Comparison of ENCODE assay signal across 2 cellular contexts in the genomic region with DNA sequence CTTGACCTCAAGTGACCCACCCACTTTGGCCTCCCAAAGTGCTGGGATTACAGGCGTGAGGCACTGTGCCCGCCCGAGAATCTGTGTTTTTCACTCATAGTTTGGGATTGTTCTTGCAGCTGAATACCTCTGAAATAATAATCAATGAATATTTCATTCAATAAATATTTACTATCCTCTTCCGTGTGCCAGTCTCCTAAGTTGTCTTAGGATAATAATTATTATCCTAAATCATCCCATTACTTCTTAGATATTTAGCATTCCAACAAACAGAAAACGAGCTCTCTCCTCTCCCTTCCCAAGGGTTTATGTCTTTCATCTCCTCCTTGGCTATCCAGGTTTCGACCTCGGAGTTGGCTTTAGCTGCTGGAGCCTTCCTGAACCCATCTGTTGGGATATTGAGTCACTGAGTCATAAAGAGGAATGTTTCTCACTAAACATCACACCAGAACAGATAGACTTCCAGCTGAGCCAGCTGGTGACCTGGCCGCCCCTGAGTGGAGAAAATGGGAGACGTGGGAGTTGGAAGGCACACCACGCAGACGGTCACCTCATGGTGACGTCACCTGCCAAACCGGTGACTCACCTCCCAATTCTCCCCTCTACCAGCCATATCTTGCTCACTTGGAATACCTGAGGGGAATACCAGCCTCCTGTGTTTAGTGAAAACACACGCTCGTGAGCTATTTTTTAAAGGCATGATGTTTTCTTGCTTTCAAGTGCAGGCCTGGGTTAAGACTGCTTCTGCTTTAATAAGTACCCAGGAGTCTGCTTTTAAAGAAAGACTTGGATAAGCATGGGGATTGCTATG.
A peak's percentile ranks its signal among the peaks of the same experiment; 100 is the strongest.
TF ChIP-seq lines count a peak whose summit lies in the region.

No MANE protein-coding gene starts in this region.

TF ChIP-seq in K562, 482 proteins besides CTCF, POLR2A, EP300 and RAD21 (continued from another document and continues in another):
- TF ChIP-seq, protein P1, sequence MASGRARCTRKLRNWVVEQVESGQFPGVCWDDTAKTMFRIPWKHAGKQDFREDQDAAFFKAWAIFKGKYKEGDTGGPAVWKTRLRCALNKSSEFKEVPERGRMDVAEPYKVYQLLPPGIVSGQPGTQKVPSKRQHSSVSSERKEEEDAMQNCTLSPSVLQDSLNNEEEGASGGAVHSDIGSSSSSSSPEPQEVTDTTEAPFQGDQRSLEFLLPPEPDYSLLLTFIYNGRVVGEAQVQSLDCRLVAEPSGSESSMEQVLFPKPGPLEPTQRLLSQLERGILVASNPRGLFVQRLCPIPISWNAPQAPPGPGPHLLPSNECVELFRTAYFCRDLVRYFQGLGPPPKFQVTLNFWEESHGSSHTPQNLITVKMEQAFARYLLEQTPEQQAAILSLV (tag; IDR thresholded peaks at IDR 0.05) = 0 out of 2 replicates have a peak, but pooled peaks have one; percentile 30
- TF ChIP-seq ZBTB7A (IDR thresholded peaks at IDR 0.05; ENCODE audit: borderline replicate concordance, control insufficient read depth, low read depth, low read length) (no peak), ZBED1 (IDR thresholded peaks at IDR 0.05) (0 out of 2 replicates have a peak, but pooled peaks have one; percentile 46), ZNF165 (CRISPR knock-in tag; IDR thresholded peaks at IDR 0.05; ENCODE audit: borderline replicate concordance) (no peak), ZNF778 (CRISPR knock-in tag; IDR thresholded peaks at IDR 0.05) (no peak), CEBPG (CRISPR knock-in tag; IDR thresholded peaks at IDR 0.05) (peak; percentile 62), CEBPG (tag; conservative IDR thresholded peaks at IDR 0.05 in 1 of 2, IDR thresholded peaks at IDR 0.05 in 1 of 2) (no peak; a peak in 1 of 4 replicates), ELF4 (CRISPR knock-in tag; IDR thresholded peaks at IDR 0.05) (no peak), ZNF695 (CRISPR knock-in tag; IDR thresholded peaks at IDR 0.05) (no peak), SLC30A9 (CRISPR knock-in tag; IDR thresholded peaks at IDR 0.05) (no peak), TEAD4 (IDR thresholded peaks at IDR 0.05; ENCODE audit: low read length) (peak; percentile 91), TEAD4 (CRISPR knock-in tag; IDR thresholded peaks at IDR 0.05; ENCODE audit: borderline replicate concordance) (no peak), ETV6 (IDR thresholded peaks at IDR 0.05; ENCODE audit: borderline replicate concordance in 1 of 2, low read depth in 2 of 2, low read length in 1 of 2) (no peak), ETV6 (CRISPR knock-in tag; IDR thresholded peaks at IDR 0.05; ENCODE audit: borderline replicate concordance) (no peak), FOSL1 (tag; conservative IDR thresholded peaks at IDR 0.05) (peak; percentile 99), MAFK (IDR thresholded peaks at IDR 0.05; ENCODE audit: low read length) (peak; percentile 10; the same call in 1 of the 2 replicates), PHTF2 (CRISPR knock-in tag; IDR thresholded peaks at IDR 0.05) (no peak), ZC3H11A (IDR thresholded peaks at IDR 0.05; ENCODE audit: low read depth, low read length) (no peak), KLF16 (IDR thresholded peaks at IDR 0.05) (peak; percentile 82; the same call in 1 of the 2 replicates), GTF2F1 (IDR thresholded peaks at IDR 0.05; ENCODE audit: low read depth, low read length) (no peak), BCOR (IDR thresholded peaks at IDR 0.05) (peak; percentile 60), HEY1 (CRISPR knock-in tag; IDR thresholded peaks at IDR 0.05; ENCODE audit: borderline replicate concordance) (no peak)
- TF ChIP-seq, protein P2, sequence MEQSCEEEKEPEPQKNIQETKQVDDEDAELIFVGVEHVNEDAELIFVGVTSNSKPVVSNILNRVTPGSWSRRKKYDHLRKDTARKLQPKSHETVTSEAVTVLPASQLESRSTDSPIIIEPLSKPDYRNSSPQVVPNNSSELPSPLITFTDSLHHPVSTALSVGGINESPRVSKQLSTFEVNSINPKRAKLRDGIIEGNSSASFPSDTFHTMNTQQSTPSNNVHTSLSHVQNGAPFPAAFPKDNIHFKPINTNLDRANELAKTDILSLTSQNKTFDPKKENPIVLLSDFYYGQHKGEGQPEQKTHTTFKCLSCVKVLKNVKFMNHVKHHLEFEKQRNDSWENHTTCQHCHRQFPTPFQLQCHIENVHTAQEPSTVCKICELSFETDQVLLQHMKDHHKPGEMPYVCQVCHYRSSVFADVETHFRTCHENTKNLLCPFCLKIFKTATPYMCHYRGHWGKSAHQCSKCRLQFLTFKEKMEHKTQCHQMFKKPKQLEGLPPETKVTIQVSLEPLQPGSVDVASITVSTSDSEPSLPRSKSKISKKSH (CRISPR knock-in tag; IDR thresholded peaks at IDR 0.05) = no peak
- TF ChIP-seq, protein P3, sequence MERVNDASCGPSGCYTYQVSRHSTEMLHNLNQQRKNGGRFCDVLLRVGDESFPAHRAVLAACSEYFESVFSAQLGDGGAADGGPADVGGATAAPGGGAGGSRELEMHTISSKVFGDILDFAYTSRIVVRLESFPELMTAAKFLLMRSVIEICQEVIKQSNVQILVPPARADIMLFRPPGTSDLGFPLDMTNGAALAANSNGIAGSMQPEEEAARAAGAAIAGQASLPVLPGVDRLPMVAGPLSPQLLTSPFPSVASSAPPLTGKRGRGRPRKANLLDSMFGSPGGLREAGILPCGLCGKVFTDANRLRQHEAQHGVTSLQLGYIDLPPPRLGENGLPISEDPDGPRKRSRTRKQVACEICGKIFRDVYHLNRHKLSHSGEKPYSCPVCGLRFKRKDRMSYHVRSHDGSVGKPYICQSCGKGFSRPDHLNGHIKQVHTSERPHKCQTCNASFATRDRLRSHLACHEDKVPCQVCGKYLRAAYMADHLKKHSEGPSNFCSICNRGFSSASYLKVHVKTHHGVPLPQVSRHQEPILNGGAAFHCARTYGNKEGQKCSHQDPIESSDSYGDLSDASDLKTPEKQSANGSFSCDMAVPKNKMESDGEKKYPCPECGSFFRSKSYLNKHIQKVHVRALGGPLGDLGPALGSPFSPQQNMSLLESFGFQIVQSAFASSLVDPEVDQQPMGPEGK (CRISPR knock-in tag; IDR thresholded peaks at IDR 0.05; ENCODE audit: borderline replicate concordance) = no peak
- TF ChIP-seq, protein P4, sequence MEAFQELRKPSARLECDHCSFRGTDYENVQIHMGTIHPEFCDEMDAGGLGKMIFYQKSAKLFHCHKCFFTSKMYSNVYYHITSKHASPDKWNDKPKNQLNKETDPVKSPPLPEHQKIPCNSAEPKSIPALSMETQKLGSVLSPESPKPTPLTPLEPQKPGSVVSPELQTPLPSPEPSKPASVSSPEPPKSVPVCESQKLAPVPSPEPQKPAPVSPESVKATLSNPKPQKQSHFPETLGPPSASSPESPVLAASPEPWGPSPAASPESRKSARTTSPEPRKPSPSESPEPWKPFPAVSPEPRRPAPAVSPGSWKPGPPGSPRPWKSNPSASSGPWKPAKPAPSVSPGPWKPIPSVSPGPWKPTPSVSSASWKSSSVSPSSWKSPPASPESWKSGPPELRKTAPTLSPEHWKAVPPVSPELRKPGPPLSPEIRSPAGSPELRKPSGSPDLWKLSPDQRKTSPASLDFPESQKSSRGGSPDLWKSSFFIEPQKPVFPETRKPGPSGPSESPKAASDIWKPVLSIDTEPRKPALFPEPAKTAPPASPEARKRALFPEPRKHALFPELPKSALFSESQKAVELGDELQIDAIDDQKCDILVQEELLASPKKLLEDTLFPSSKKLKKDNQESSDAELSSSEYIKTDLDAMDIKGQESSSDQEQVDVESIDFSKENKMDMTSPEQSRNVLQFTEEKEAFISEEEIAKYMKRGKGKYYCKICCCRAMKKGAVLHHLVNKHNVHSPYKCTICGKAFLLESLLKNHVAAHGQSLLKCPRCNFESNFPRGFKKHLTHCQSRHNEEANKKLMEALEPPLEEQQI (IDR thresholded peaks at IDR 0.05) = no peak

TF ChIP-seq in HepG2, 621 proteins besides CTCF, POLR2A, EP300 and RAD21 (continued from another document):
- TF ChIP-seq, protein P5, sequence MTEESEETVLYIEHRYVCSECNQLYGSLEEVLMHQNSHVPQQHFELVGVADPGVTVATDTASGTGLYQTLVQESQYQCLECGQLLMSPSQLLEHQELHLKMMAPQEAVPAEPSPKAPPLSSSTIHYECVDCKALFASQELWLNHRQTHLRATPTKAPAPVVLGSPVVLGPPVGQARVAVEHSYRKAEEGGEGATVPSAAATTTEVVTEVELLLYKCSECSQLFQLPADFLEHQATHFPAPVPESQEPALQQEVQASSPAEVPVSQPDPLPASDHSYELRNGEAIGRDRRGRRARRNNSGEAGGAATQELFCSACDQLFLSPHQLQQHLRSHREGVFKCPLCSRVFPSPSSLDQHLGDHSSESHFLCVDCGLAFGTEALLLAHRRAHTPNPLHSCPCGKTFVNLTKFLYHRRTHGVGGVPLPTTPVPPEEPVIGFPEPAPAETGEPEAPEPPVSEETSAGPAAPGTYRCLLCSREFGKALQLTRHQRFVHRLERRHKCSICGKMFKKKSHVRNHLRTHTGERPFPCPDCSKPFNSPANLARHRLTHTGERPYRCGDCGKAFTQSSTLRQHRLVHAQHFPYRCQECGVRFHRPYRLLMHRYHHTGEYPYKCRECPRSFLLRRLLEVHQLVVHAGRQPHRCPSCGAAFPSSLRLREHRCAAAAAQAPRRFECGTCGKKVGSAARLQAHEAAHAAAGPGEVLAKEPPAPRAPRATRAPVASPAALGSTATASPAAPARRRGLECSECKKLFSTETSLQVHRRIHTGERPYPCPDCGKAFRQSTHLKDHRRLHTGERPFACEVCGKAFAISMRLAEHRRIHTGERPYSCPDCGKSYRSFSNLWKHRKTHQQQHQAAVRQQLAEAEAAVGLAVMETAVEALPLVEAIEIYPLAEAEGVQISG (CRISPR knock-in tag; IDR thresholded peaks at IDR 0.05) = no peak
- TF ChIP-seq ZFP36L1 (CRISPR knock-in tag; IDR thresholded peaks at IDR 0.05) (no peak), ATF1 (CRISPR knock-in tag; IDR thresholded peaks at IDR 0.05) (peak; percentile 74)
